ENCODE assay signal across 8 cellular contexts in genomic region chr20:5835234-5835845, GRCh38.
A peak's percentile ranks its signal among the peaks of the same experiment; 100 is the strongest.
DNase-seq lines count a peak whose midpoint lies in the region; ATAC-seq and TF ChIP-seq lines count a peak whose summit lies in the region.

No MANE protein-coding gene starts in this region.

- ATAC-seq in left colon = no peak

- H3K9me3 Mint-ChIP-seq in H9 = no peaks in the 10 kb centered on the region; a peak in 1 of 5 replicates

- DNase-seq in H9 (no peak), Peyer's patch (no peak), left colon (no peak), 8988T (no peak), amniotic stem cell (lab: John Stamatoyannopoulos, UW) (no peak)
- no peak for DNase-seq in effector memory CD4-positive, alpha-beta T cell
- DNase-seq in activated CD4-positive, CD25-positive, alpha-beta regulatory T cell treated with anti-CD3 and anti-CD28 coated beads, Interleukin-2, amount 50 U/mL, for 72 hours = no peak

- H3K27me3 ChIP-seq in H9 (ENCODE audit: insufficient read depth, low read length) = no peaks in the 10 kb centered on the region
- no peaks in the 10 kb centered on the region for H3K27me3 ChIP-seq in Peyer's patch
- no peaks in the 10 kb centered on the region for H3K27me3 ChIP-seq in effector memory CD4-positive, alpha-beta T cell (replicated peaks; ENCODE audit: control insufficient read depth, insufficient read depth, low read length, poor library complexity, severe bottlenecking)
- no peaks in the 10 kb centered on the region for H3K27me3 ChIP-seq in parathyroid adenoma (ENCODE audit: control insufficient read depth, insufficient read depth, low read length)

- no peak overlapping the region for H3K4ac ChIP-seq in H9 (ENCODE audit: low read depth, low read length)

- H3K4me1 ChIP-seq in H9 (ENCODE audit: insufficient read depth, low read length) (no peaks in the 10 kb centered on the region), Peyer's patch (peaks cover 0 to 11% (median 4%) of the 10 kb centered on the region in 4 donors), parathyroid adenoma (peaks cover 3% of the 10 kb centered on the region)
- peaks cover 20% of the 10 kb centered on the region for H3K4me1 ChIP-seq in effector memory CD4-positive, alpha-beta T cell (ENCODE audit: control insufficient read depth, insufficient read depth, low read length, poor library complexity, severe bottlenecking)

- no peak overlapping the region for H3K23ac ChIP-seq in H9 (ENCODE audit: insufficient read length, low read depth, low read length)

- H3K9me3 ChIP-seq in H9 (ENCODE audit: control insufficient read depth, low read depth, low read length) (no peaks in the 10 kb centered on the region), Peyer's patch (no peaks in the 10 kb centered on the region), parathyroid adenoma (ENCODE audit: control insufficient read depth, low read length) (no peaks in the 10 kb centered on the region)
- no peaks in the 10 kb centered on the region for H3K9me3 ChIP-seq in effector memory CD4-positive, alpha-beta T cell (ENCODE audit: control insufficient read depth, low read length)

- H3K36me3 ChIP-seq in Peyer's patch = no peaks in the 10 kb centered on the region
- H3K36me3 ChIP-seq in effector memory CD4-positive, alpha-beta T cell (ENCODE audit: control insufficient read depth, insufficient read depth, low read length) = no peaks in the 10 kb centered on the region
- no peaks in the 10 kb centered on the region for H3K36me3 ChIP-seq in parathyroid adenoma (ENCODE audit: control insufficient read depth, insufficient read depth, low read length)

- no peak for TF ChIP-seq CTCF in H9 (conservative IDR thresholded peaks at IDR 0.05)
- no peak for TF ChIP-seq CTCF in Peyer's patch (IDR thresholded peaks at IDR 0.05)
- no peak for TF ChIP-seq CTCF in parathyroid adenoma (IDR thresholded peaks at IDR 0.05)

- peak overlapping the region in 1 of 3 experiments; percentile 81; a peak in 2 of 7 replicates for H3K27ac Mint-ChIP-seq in H9

- H3K9ac ChIP-seq in H9 (ENCODE audit: extremely low read depth, insufficient read length, low read length) = no peak overlapping the region
- no peak overlapping the region for H3K9ac ChIP-seq in parathyroid adenoma

- H2BK20ac ChIP-seq in H9 (ENCODE audit: low read depth, low read length, poor library complexity, severe bottlenecking) = no peak overlapping the region

- H3T11ph ChIP-seq in H9 (ENCODE audit: low read length) = no peak overlapping the region

- no peaks in the 10 kb centered on the region for H3K79me1 ChIP-seq in H9 (ENCODE audit: insufficient read depth, low read depth, low read length, poor library complexity, severe bottlenecking)

- H3K18ac ChIP-seq in H9 (ENCODE audit: insufficient read length, low read depth, low read length) = peak overlapping the region; percentile 25

- no peak overlapping the region for H4K8ac ChIP-seq in H9 (replicated peaks; ENCODE audit: insufficient read length, low read depth, low read length)

- WGBS in H9 (ENCODE audit: extremely low coverage, insufficient read length, low lambda C conversion rate) = no CpG with 5 or more reads among the region's 3 CpGs

- H3K23me2 ChIP-seq in H9 (ENCODE audit: insufficient read length, low read depth, low read length, poor library complexity, severe bottlenecking) = no peaks in the 10 kb centered on the region

- H3K4me1 Mint-ChIP-seq in H9 = no peaks in the 10 kb centered on the region; a peak in 1 of 4 replicates

- H2BK12ac ChIP-seq in H9 (ENCODE audit: insufficient read length, low read depth, low read length) = no peak overlapping the region

- H3K4me3 ChIP-seq in Peyer's patch (no peak overlapping the region), parathyroid adenoma (ENCODE audit: low read depth, low read length) (no peak overlapping the region)
- H3K4me3 ChIP-seq in effector memory CD4-positive, alpha-beta T cell (ENCODE audit: insufficient read depth, low read depth, low read length, poor library complexity, severe bottlenecking) = no peak overlapping the region

- H2BK120ac ChIP-seq in H9 (ENCODE audit: low read depth, low read length, poor library complexity, severe bottlenecking) = no peak overlapping the region

- H3K56ac ChIP-seq in H9 (ENCODE audit: insufficient read length, low read depth, low read length) = no peak overlapping the region

- H4K20me1 ChIP-seq in H9 (ENCODE audit: control insufficient read depth, insufficient read depth, insufficient read length) = no peaks in the 10 kb centered on the region

- TF ChIP-seq POLR2A in Peyer's patch (IDR thresholded peaks at IDR 0.05) = no peak

- no peak overlapping the region for H2AK5ac ChIP-seq in H9 (ENCODE audit: insufficient read length, low read length)

- H2AFZ ChIP-seq in H9 (ENCODE audit: low read length) (no peak overlapping the region), parathyroid adenoma (peak overlapping the region; percentile 3)

- H4K5ac ChIP-seq in H9 (ENCODE audit: insufficient read length, low read depth, low read length) = no peak overlapping the region

- no peak overlapping the region for H2BK5ac ChIP-seq in H9 (ENCODE audit: insufficient read length, low read length)

- H3K4me3 Mint-ChIP-seq in H9 = no peak overlapping the region

- H3K36me3 Mint-ChIP-seq in H9 (ENCODE audit: insufficient read depth in 1 of 3, low read depth in 3 of 3) = no peaks in the 10 kb centered on the region

- no peak overlapping the region for H3K27ac ChIP-seq in H9 (ENCODE audit: insufficient read length, low read depth, low read length)
- H3K27ac ChIP-seq in Peyer's patch = peak overlapping the region in 3 of 4 donors; percentile 25 to 50 (median 42)
- peak overlapping the region; percentile 92 for H3K27ac ChIP-seq in effector memory CD4-positive, alpha-beta T cell (ENCODE audit: insufficient read depth, low read length, poor library complexity, severe bottlenecking)
- peak overlapping the region; percentile 12 for H3K27ac ChIP-seq in parathyroid adenoma

- no peak overlapping the region for H2BK15ac ChIP-seq in H9 (ENCODE audit: low read depth, low read length)

- H3K79me2 ChIP-seq in H9 (ENCODE audit: insufficient read depth, low read length) (no peaks in the 10 kb centered on the region), parathyroid adenoma (no peaks in the 10 kb centered on the region)

- H4K91ac ChIP-seq in H9 (ENCODE audit: insufficient read length, low read depth, low read length) = no peak overlapping the region

- no peak overlapping the region for H3K4me2 ChIP-seq in H9 (ENCODE audit: insufficient read depth, insufficient read length, low read length)
- H3K4me2 ChIP-seq in parathyroid adenoma (ENCODE audit: low read length) = no peak overlapping the region

- H3K14ac ChIP-seq in H9 (ENCODE audit: insufficient read depth, low read length) = no peak overlapping the region

- intact Hi-C loops in left colon (cut with DNase I, micrococcal nuclease) = no loop called here

- H3K27me3 Mint-ChIP-seq in H9 (ENCODE audit: low read depth) = no peaks in the 10 kb centered on the region
